1 cellular context compared by ENCODE assay signal in genomic region chr19:1811472-1811894, GRCh38.
TF ChIP-seq lines count a peak whose summit lies in the region.

No MANE protein-coding gene starts in this region.

TF ChIP-seq in WTC11, 78 proteins besides CTCF, POLR2A, EP300 and RAD21 (continued from another document):
- no peak for TF ChIP-seq USF1 (CRISPR knock-in tag; IDR thresholded peaks at IDR 0.05)
- no peak for TF ChIP-seq OVOL2 (CRISPR knock-in tag; IDR thresholded peaks at IDR 0.05; ENCODE audit: borderline replicate concordance)
- TF ChIP-seq SOX15 (CRISPR knock-in tag; IDR thresholded peaks at IDR 0.05), result no peak
- TF ChIP-seq GRHL2 (CRISPR knock-in tag; IDR thresholded peaks at IDR 0.05; ENCODE audit: insufficient replicate concordance, severe bottlenecking), result no peak
- TF ChIP-seq SP1 (CRISPR knock-in tag; conservative IDR thresholded peaks at IDR 0.05), result no peak
- TF ChIP-seq FOXP4 (CRISPR knock-in tag; IDR thresholded peaks at IDR 0.05), result no peak
- no peak for TF ChIP-seq ATF6 (CRISPR knock-in tag; IDR thresholded peaks at IDR 0.05)
